1 cellular context compared by ENCODE assay signal in the genomic region with DNA sequence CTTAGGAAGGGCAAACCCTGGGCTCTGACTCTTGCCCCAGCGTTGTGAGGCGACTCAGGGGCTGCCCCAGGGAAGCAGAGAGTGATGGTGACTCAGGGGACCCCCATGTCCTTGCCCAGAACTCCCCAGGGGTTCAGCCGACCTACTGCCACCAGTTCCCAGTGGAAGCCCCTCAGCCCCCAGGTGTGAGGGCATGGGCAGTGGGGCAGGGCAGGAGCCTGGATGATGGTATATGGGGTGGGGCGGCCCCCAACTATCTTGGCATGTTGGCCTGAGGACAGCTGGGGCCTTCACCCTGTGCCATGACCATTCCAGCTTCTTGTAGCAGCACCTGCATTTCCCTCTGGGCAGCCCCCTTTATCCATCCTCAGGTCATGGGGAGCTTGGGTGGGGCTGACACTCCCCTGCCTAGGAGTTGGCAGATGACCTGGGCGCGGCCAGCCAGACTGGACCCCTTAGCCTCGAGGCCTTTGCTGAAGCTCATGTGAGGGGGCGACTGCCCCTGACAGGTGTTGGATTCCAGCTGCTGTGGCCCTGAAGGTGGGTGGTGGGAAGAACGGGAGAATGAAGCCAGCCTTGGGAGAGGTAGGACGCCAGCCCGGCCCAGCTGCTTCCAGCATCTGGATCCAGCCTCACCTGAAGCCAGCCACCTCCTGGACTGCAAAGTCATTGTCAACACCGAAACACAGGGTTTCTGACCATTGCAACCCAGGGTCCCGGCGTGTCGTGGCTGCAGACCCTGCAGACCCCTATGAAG.
TF ChIP-seq lines count a peak whose summit lies in the region.

No MANE protein-coding gene starts in this region.

TF ChIP-seq in K562, 482 proteins besides CTCF, POLR2A, EP300 and RAD21:
- TF ChIP-seq ZBTB7A (IDR thresholded peaks at IDR 0.05; ENCODE audit: borderline replicate concordance, control insufficient read depth, low read depth, low read length) (0 out of 2 replicates have a peak, but pooled peaks have one; percentile 27), SRSF3 (IDR thresholded peaks at IDR 0.05; ENCODE audit: insufficient read depth, low read length) (no peak), HDAC3 (IDR thresholded peaks at IDR 0.05; ENCODE audit: borderline replicate concordance, partially characterized antibody) (no peak)
TF ChIP-seq in K562: peak in this region for 1.
